10 cellular contexts compared by ENCODE assay signal in the genomic region with DNA sequence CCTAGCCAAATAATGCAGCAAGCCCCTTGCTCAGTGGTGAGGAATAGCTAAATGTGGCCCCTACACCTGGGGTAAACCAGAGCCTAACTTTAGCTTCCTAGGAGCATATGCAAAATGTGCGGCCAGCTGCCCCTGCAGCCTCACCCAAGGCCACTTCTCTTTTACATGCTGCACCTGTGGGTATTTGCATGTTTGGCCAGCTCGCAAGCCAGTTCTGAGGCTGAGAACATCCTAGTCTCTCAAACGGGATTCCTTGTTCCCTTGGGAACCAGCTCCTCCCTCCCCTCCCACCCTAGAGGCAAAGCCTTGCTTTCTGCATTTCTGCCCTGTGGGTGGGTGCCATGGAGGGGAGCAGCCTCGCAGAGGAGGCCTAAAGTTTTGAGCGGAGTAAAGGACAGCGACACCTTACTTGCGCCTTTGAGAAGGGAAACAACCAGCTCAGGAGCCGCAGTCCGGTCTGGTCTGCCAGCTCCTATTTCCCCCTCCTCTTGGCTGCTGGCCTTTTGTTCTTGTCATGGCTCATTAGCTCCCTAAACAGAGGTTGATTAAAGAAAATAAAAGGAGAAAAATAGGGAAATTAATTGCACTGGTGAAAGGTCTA.
DNase-seq lines count a peak whose midpoint lies in the region; ATAC-seq lines count a peak whose summit lies in the region.
"Had no signal": no experiment of that assay in that cellular context is flagged by ENCODE, and none has a peak within 500 bp of the region (broad histone marks: within the 10 kb centered on the region; RNA-seq: fewer than 3 reads in every experiment).

No MANE protein-coding gene starts in this region.

- no peak overlapping the region for H3K27ac Mint-ChIP-seq in stimulated activated effector memory CD8-positive, alpha-beta T cell treated with anti-CD3 and anti-CD28 coated beads, Interleukin-12 subunit alpha, Interleukin-12 subunit beta, amount 100 ng/mL, for 72 hours
- H3K27ac Mint-ChIP-seq: activated CD4-positive, alpha-beta memory T cell treated with anti-CD3 and anti-CD28 coated beads for 36 hours had no signal

- H3K9ac ChIP-seq in BLaER1 treated with 17β-estradiol and CSF1 and Interleukin-3, amounts not matched to agents 10 nM and 100 nM = no peak overlapping the region
- H3K9ac ChIP-seq: KMS-11 had no signal

- H3K4me3 ChIP-seq in BLaER1 treated with 17β-estradiol and CSF1 and Interleukin-3, amounts not matched to agents 10 nM and 100 nM = no peak overlapping the region
- H3K4me3 ChIP-seq in aorta (ENCODE audit: low read length in 2 of 2) = no peak overlapping the region

- H3K4me1 ChIP-seq in BLaER1 treated with 17β-estradiol and CSF1 and Interleukin-3, amounts not matched to agents 10 nM and 100 nM = peaks cover 0 to 37% (median 33%) of the 10 kb centered on the region in 10 experiments; a peak in 16 of 20 replicates
- no peaks in the 10 kb centered on the region for H3K4me1 ChIP-seq in aorta (ENCODE audit: control insufficient read depth in 1 of 2, insufficient read depth in 2 of 2, low read length in 2 of 2)

- peak overlapping the region in 8 of 11 experiments; percentile 8 to 71 (median 57); a peak in 11 of 22 replicates for H3K4me2 ChIP-seq in BLaER1 treated with 17β-estradiol and CSF1 and Interleukin-3, amounts not matched to agents 10 nM and 100 nM
- H3K4me2 ChIP-seq: KMS-11 had no signal

- H4K20me1 ChIP-seq in BLaER1 treated with 17β-estradiol and CSF1 and Interleukin-3, amounts not matched to agents 10 nM and 100 nM = no peaks in the 10 kb centered on the region

- no peaks in the 10 kb centered on the region for H3K27me3 ChIP-seq in BLaER1 treated with 17β-estradiol and CSF1 and Interleukin-3, amounts not matched to agents 10 nM and 100 nM
- H3K27me3 ChIP-seq in aorta (ENCODE audit: control insufficient read depth in 1 of 2, insufficient read depth in 2 of 2, low read length in 1 of 2) = no peaks in the 10 kb centered on the region

- DNase-seq in RPMI8226 = peak; percentile 57
- DNase-seq in RKO (ENCODE audit: low spot score) = no peak
- DNase-seq in stimulated activated effector memory CD8-positive, alpha-beta T cell treated with anti-CD3 and anti-CD28 coated beads, Interleukin-12 subunit alpha, Interleukin-12 subunit beta, amount 100 ng/mL, for 72 hours (ENCODE audit: low spot score in 2 of 2) = no peak
- DNase-seq in middle frontal gyrus (ENCODE audit: extremely low spot score, low spot score) = no peak
- DNase-seq in aorta = no peak
- DNase-seq: activated CD4-positive, alpha-beta memory T cell treated with anti-CD3 and anti-CD28 coated beads for 36 hours had no signal

- peak; percentile 86 for ATAC-seq in GM19397 (IDR thresholded peaks at IDR 0.05; ENCODE audit: unreplicated experiment)
- ATAC-seq in HG03095 (IDR thresholded peaks at IDR 0.05; ENCODE audit: unreplicated experiment) = peak; percentile 80
- ATAC-seq in stimulated activated effector memory CD8-positive, alpha-beta T cell treated with anti-CD3 and anti-CD28 coated beads, Interleukin-12 subunit alpha, Interleukin-12 subunit beta, amount 100 ng/mL, for 72 hours = no peak
- no peak for ATAC-seq in aorta (ENCODE audit: low FRiP score)

- 60 to 66% methylated on average over 9 of the region's 9 CpGs for WGBS in aorta, 2 donors

- H3K9me3 Mint-ChIP-seq in stimulated activated effector memory CD8-positive, alpha-beta T cell treated with anti-CD3 and anti-CD28 coated beads, Interleukin-12 subunit alpha, Interleukin-12 subunit beta, amount 100 ng/mL, for 72 hours = no peaks in the 10 kb centered on the region
- H3K9me3 Mint-ChIP-seq: activated CD4-positive, alpha-beta memory T cell treated with anti-CD3 and anti-CD28 coated beads for 36 hours had no signal

- no peaks in the 10 kb centered on the region for H3K4me1 Mint-ChIP-seq in stimulated activated effector memory CD8-positive, alpha-beta T cell treated with anti-CD3 and anti-CD28 coated beads, Interleukin-12 subunit alpha, Interleukin-12 subunit beta, amount 100 ng/mL, for 72 hours

- intact Hi-C loops in aorta (cut with DNase I) = no loop called here

- no peak overlapping the region for H3K4me3 Mint-ChIP-seq in stimulated activated effector memory CD8-positive, alpha-beta T cell treated with anti-CD3 and anti-CD28 coated beads, Interleukin-12 subunit alpha, Interleukin-12 subunit beta, amount 100 ng/mL, for 72 hours
- H3K4me3 Mint-ChIP-seq: activated CD4-positive, alpha-beta memory T cell treated with anti-CD3 and anti-CD28 coated beads for 36 hours had no signal

- no peaks in the 10 kb centered on the region for H3K36me3 ChIP-seq in BLaER1 treated with 17β-estradiol and CSF1 and Interleukin-3, amounts not matched to agents 10 nM and 100 nM
- H3K36me3 ChIP-seq in aorta (ENCODE audit: control insufficient read depth in 1 of 2, insufficient read depth in 2 of 2, low read length in 1 of 2) = no peaks in the 10 kb centered on the region

- H3K27ac ChIP-seq in BLaER1 treated with 17β-estradiol and CSF1 and Interleukin-3, amounts not matched to agents 10 nM and 100 nM = no peak overlapping the region
- no peak overlapping the region for H3K27ac ChIP-seq in aorta (ENCODE audit: low read depth in 1 of 2, low read length in 2 of 2)
- H3K27ac ChIP-seq: KMS-11 had no signal

- no peaks in the 10 kb centered on the region for H3K36me3 Mint-ChIP-seq in stimulated activated effector memory CD8-positive, alpha-beta T cell treated with anti-CD3 and anti-CD28 coated beads, Interleukin-12 subunit alpha, Interleukin-12 subunit beta, amount 100 ng/mL, for 72 hours
- H3K36me3 Mint-ChIP-seq: activated CD4-positive, alpha-beta memory T cell treated with anti-CD3 and anti-CD28 coated beads for 36 hours had no signal

- H3K9me3 ChIP-seq in BLaER1 treated with 17β-estradiol and CSF1 and Interleukin-3, amounts not matched to agents 10 nM and 100 nM (replicated peaks in 1 of 11) = no peaks in the 10 kb centered on the region
- no peaks in the 10 kb centered on the region for H3K9me3 ChIP-seq in aorta (ENCODE audit: control insufficient read depth, low read length)

Comparison
In these comparisons a context has a peak if more than half of its experiments do, and no peak if none do; other contexts are left out.
1. ATAC-seq: peak in GM19397 (single experiment) and HG03095 (single experiment); none in stimulated activated effector memory CD8-positive, alpha-beta T cell treated with anti-CD3 and anti-CD28 coated beads, Interleukin-12 subunit alpha, Interleukin-12 subunit beta, amount 100 ng/mL, for 72 hours (single experiment) and aorta (single experiment).